Comparison of ENCODE assay signal across 9 cellular contexts in the genomic region with DNA sequence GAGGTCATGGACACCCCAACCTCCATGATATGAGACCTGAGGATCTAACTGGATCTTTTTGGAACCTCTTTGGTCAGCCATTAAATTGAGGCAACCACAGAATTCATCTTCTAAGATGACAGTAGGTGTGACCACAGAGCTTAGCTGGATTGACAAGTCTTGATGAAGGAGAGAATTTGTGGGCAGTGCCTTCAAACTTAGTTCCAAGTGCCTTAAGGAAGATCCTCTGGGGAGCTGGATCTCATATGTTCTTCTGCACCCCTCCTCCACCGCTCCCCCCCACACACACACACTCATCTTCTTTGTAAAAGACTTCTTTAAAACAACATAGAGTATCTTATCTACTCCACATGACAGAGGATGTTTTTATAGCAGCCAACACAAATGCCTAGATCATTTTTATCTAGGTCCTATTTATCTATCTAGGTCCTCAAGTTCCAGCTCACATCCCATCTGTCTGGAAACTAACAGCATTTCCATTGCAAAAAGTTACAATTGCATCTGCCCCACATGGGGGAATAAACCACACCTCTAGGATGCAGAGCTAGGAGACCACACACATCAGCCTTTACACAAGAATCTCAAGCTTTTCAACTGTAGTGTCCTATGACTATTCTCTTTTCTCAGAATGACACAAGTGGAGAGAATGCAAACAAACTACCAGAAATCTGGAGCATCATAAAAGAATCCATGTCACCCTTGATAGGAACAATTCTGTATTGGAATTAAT. TPM values are rescaled to one million over a fixed set of nuclear protein-coding genes. Genes with fewer than 3 reads are reported as not detected.
DNase-seq lines count a peak whose midpoint lies in the region; ATAC-seq lines count a peak whose summit lies in the region.
"Had no signal": no experiment of that assay in that cellular context is flagged by ENCODE, and none has a peak within 500 bp of the region (broad histone marks: within the 10 kb centered on the region; RNA-seq: fewer than 3 reads in every experiment).

No MANE protein-coding gene starts in this region.

- H3K36me3 Mint-ChIP-seq in T-helper 2 cell treated with Interferon-gamma antibody and Interleukin-4, amounts not matched to agents 5 μg/mL and 100 μg/mL, for 36 hours (ENCODE audit: low read depth) = peaks cover 2% of the 10 kb centered on the region

- ATAC-seq in GM18520 (IDR thresholded peaks at IDR 0.05; ENCODE audit: unreplicated experiment) = peak; percentile 42
- ATAC-seq in HG02623 (IDR thresholded peaks at IDR 0.05; ENCODE audit: unreplicated experiment) = peak; percentile 53
- no peak for ATAC-seq in HG03196 (IDR thresholded peaks at IDR 0.05; ENCODE audit: unreplicated experiment)

- peak overlapping the region; percentile 38 for H3K4me3 Mint-ChIP-seq in T-helper 2 cell treated with Interferon-gamma antibody and Interleukin-4, amounts not matched to agents 5 μg/mL and 100 μg/mL, for 36 hours

- peak overlapping the region; percentile 20 for H3K27ac Mint-ChIP-seq in T-helper 2 cell treated with Interferon-gamma antibody and Interleukin-4, amounts not matched to agents 5 μg/mL and 100 μg/mL, for 36 hours

- H3K9me3 Mint-ChIP-seq in T-helper 2 cell treated with Interferon-gamma antibody and Interleukin-4, amounts not matched to agents 5 μg/mL and 100 μg/mL, for 36 hours = no peaks in the 10 kb centered on the region

- H3K4me1 ChIP-seq in muscle layer of duodenum (ENCODE audit: control insufficient read depth in 1 of 2, insufficient read depth in 2 of 2, low read length in 2 of 2) = peaks cover 4 to 35% of the 10 kb centered on the region in 2 donors

- H3K4me3 ChIP-seq in muscle layer of duodenum (ENCODE audit: low read depth in 1 of 2, low read length in 2 of 2) = no peak overlapping the region
- H3K4me3 ChIP-seq: lower lobe of right lung had no signal

- H3K27me3 Mint-ChIP-seq in T-helper 2 cell treated with Interferon-gamma antibody and Interleukin-4, amounts not matched to agents 5 μg/mL and 100 μg/mL, for 36 hours (ENCODE audit: low read depth) = peaks cover 9% of the 10 kb centered on the region

- peak; percentile 16 for DNase-seq in T-helper 2 cell treated with Interferon-gamma antibody and Interleukin-4, amounts not matched to agents 5 μg/mL and 100 μg/mL, for 36 hours (ENCODE audit: low spot score)
- no peak for DNase-seq in NCI-H69 (lab: John Stamatoyannopoulos, UW)
- DNase-seq in cerebellum (ENCODE audit: low spot score) = no peak
- no peak for DNase-seq in SKM-1 treated with dmso at 0.1 percent for 144 hours (lab: John Stamatoyannopoulos, UW; ENCODE audit: unreplicated experiment)
- DNase-seq: lower lobe of right lung had no signal

- H3K36me3 ChIP-seq in muscle layer of duodenum (ENCODE audit: control insufficient read depth in 1 of 2, insufficient read depth in 2 of 2, low read length in 2 of 2) = peaks cover 0 to 4% of the 10 kb centered on the region in 2 donors
- H3K36me3 ChIP-seq: lower lobe of right lung had no signal

- peak overlapping the region; percentile 25 for H3K27ac ChIP-seq in muscle layer of duodenum (ENCODE audit: low read length)
- H3K27ac ChIP-seq: lower lobe of right lung had no signal

- no peaks in the 10 kb centered on the region for H3K9me3 ChIP-seq in muscle layer of duodenum (ENCODE audit: control insufficient read depth in 1 of 2, low read length in 2 of 2)
- H3K9me3 ChIP-seq: lower lobe of right lung had no signal

- peaks cover 33% of the 10 kb centered on the region for H3K4me1 Mint-ChIP-seq in T-helper 2 cell treated with Interferon-gamma antibody and Interleukin-4, amounts not matched to agents 5 μg/mL and 100 μg/mL, for 36 hours (ENCODE audit: low read depth)

- H3K27me3 ChIP-seq in muscle layer of duodenum (ENCODE audit: low read depth, low read length) = no peaks in the 10 kb centered on the region

RNA-seq across cellular contexts. Expression of a gene that starts 37.4 kb away (rescaled TPM):
- 11.8 TPM for total RNA-seq in cerebellum
